Comparison of ENCODE assay signal across 2 cellular contexts in genomic region chr22:24951942-24952836, GRCh38.
A peak's percentile ranks its signal among the peaks of the same experiment; 100 is the strongest.
TF ChIP-seq lines count a peak whose summit lies in the region.

Gene KIAA1671 (plus strand): TSS chr22:24952716. CDS start chr22:25028000, 75,284 bp downstream.

TF ChIP-seq in HEK293, 187 proteins besides CTCF, POLR2A, EP300 and RAD21 (continued from another document and continues in another):
- TF ChIP-seq ZNF221 (tag by site-specific recombination; IDR thresholded peaks at IDR 0.05; ENCODE audit: borderline replicate concordance) = no peak
- peak; percentile 97 for TF ChIP-seq BCL11A (tag by site-specific recombination; IDR thresholded peaks at IDR 0.05; ENCODE audit: low read depth)
- 0 out of 2 replicates have a peak, but pooled peaks have one; percentile 12 for TF ChIP-seq KLF16 (tag by site-specific recombination; IDR thresholded peaks at IDR 0.05)
- peak; percentile 98 for TF ChIP-seq ZNF335 (tag by site-specific recombination; conservative IDR thresholded peaks at IDR 0.05)
- peak; percentile 99 for TF ChIP-seq BCL11B (tag by site-specific recombination; IDR thresholded peaks at IDR 0.05; ENCODE audit: low read depth)
- TF ChIP-seq, protein P1, sequence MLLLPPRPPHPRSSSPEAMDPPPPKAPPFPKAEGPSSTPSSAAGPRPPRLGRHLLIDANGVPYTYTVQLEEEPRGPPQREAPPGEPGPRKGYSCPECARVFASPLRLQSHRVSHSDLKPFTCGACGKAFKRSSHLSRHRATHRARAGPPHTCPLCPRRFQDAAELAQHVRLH (tag by site-specific recombination; IDR thresholded peaks at IDR 0.05) = peak; percentile 55
- peak; percentile 22; the same call in 1 of the 2 replicates for TF ChIP-seq ZIC2 (tag by site-specific recombination; IDR thresholded peaks at IDR 0.05)
- peak; percentile 58; the same call in 1 of the 2 replicates for TF ChIP-seq ZNF660 (tag by site-specific recombination; IDR thresholded peaks at IDR 0.05)
- peak; percentile 50; the same call in 1 of the 2 replicates for TF ChIP-seq SP7 (tag by site-specific recombination; IDR thresholded peaks at IDR 0.05)
- 0 out of 2 replicates have a peak, but pooled peaks have one; percentile 53 for TF ChIP-seq ZNF785 (tag by site-specific recombination; IDR thresholded peaks at IDR 0.05)
- TF ChIP-seq ZNF114 (tag by site-specific recombination; IDR thresholded peaks at IDR 0.05) = no peak
- peak; percentile 18; the same call in 1 of the 2 replicates for TF ChIP-seq ZNF654 (tag by site-specific recombination; IDR thresholded peaks at IDR 0.05; ENCODE audit: low read depth)
- TF ChIP-seq ZXDB (tag by site-specific recombination; IDR thresholded peaks at IDR 0.05) = peak; percentile 36
- peak; percentile 44 for TF ChIP-seq SP2 (tag by site-specific recombination; IDR thresholded peaks at IDR 0.05)
- 0 out of 2 replicates have a peak, but pooled peaks have one; percentile 25 for TF ChIP-seq EGR2 (tag by site-specific recombination; IDR thresholded peaks at IDR 0.05; ENCODE audit: low read depth)
- peak; percentile 52 for TF ChIP-seq ZBTB26 (tag by site-specific recombination; optimal IDR thresholded peaks at IDR 0.05)
- peak; percentile 14; the same call in 1 of the 2 replicates for TF ChIP-seq TRIM28 (IDR thresholded peaks at IDR 0.05; ENCODE audit: borderline replicate concordance, low read length)
- TF ChIP-seq PRDM1 (tag by site-specific recombination; IDR thresholded peaks at IDR 0.05) = no peak
- TF ChIP-seq ZNF350 (tag by site-specific recombination; IDR thresholded peaks at IDR 0.05) = no peak
- TF ChIP-seq ZFHX2 (tag by site-specific recombination; conservative IDR thresholded peaks at IDR 0.05) = peak; percentile 73
- TF ChIP-seq ZFP69B (tag by site-specific recombination; IDR thresholded peaks at IDR 0.05) = peak; percentile 96
- TF ChIP-seq ZBTB7A (tag by site-specific recombination; IDR thresholded peaks at IDR 0.05; ENCODE audit: low read depth) = peak; percentile 90
- TF ChIP-seq ZNF600 (tag by site-specific recombination; IDR thresholded peaks at IDR 0.05) = 0 out of 2 replicates have a peak, but pooled peaks have one; percentile 29
- TF ChIP-seq, protein P2, sequence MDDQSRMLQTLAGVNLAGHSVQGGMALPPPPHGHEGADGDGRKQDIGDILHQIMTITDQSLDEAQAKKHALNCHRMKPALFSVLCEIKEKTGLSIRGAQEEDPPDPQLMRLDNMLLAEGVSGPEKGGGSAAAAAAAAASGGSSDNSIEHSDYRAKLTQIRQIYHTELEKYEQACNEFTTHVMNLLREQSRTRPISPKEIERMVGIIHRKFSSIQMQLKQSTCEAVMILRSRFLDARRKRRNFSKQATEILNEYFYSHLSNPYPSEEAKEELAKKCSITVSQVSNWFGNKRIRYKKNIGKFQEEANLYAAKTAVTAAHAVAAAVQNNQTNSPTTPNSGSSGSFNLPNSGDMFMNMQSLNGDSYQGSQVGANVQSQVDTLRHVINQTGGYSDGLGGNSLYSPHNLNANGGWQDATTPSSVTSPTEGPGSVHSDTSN (CRISPR knock-in tag; IDR thresholded peaks at IDR 0.05) = peak; percentile 88; the same call in 1 of the 2 replicates
- TF ChIP-seq ZNF561 (tag by site-specific recombination; IDR thresholded peaks at IDR 0.05; ENCODE audit: borderline replicate concordance) = peak; percentile 29; the same call in 1 of the 2 replicates
- TF ChIP-seq, protein P3, sequence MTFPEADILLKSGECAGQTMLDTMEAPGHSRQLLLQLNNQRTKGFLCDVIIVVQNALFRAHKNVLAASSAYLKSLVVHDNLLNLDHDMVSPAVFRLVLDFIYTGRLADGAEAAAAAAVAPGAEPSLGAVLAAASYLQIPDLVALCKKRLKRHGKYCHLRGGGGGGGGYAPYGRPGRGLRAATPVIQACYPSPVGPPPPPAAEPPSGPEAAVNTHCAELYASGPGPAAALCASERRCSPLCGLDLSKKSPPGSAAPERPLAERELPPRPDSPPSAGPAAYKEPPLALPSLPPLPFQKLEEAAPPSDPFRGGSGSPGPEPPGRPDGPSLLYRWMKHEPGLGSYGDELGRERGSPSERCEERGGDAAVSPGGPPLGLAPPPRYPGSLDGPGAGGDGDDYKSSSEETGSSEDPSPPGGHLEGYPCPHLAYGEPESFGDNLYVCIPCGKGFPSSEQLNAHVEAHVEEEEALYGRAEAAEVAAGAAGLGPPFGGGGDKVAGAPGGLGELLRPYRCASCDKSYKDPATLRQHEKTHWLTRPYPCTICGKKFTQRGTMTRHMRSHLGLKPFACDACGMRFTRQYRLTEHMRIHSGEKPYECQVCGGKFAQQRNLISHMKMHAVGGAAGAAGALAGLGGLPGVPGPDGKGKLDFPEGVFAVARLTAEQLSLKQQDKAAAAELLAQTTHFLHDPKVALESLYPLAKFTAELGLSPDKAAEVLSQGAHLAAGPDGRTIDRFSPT (tag by site-specific recombination; IDR thresholded peaks at IDR 0.05) = peak; percentile 51; the same call in 1 of the 2 replicates
- no peak for TF ChIP-seq SETDB1 (IDR thresholded peaks at IDR 0.05; ENCODE audit: insufficient read length, low read length)
- no peak for TF ChIP-seq ZNF16 (tag by site-specific recombination; IDR thresholded peaks at IDR 0.05; ENCODE audit: low read depth)
- TF ChIP-seq, protein P4, sequence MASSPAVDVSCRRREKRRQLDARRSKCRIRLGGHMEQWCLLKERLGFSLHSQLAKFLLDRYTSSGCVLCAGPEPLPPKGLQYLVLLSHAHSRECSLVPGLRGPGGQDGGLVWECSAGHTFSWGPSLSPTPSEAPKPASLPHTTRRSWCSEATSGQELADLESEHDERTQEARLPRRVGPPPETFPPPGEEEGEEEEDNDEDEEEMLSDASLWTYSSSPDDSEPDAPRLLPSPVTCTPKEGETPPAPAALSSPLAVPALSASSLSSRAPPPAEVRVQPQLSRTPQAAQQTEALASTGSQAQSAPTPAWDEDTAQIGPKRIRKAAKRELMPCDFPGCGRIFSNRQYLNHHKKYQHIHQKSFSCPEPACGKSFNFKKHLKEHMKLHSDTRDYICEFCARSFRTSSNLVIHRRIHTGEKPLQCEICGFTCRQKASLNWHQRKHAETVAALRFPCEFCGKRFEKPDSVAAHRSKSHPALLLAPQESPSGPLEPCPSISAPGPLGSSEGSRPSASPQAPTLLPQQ (tag by site-specific recombination; IDR thresholded peaks at IDR 0.05) = peak; percentile 98
- peak; percentile 72 for TF ChIP-seq KLF10 (tag by site-specific recombination; IDR thresholded peaks at IDR 0.05)

TF ChIP-seq in WTC11, 78 proteins besides CTCF, POLR2A, EP300 and RAD21 (continued from another document and continues in another):
- TF ChIP-seq ZNF425 (CRISPR knock-in tag; conservative IDR thresholded peaks at IDR 0.05) (no peak), ZNF138 (CRISPR knock-in tag; conservative IDR thresholded peaks at IDR 0.05) (no peak), MXD4 (CRISPR knock-in tag; IDR thresholded peaks at IDR 0.05; ENCODE audit: borderline replicate concordance) (no peak), ZNF121 (CRISPR knock-in tag; IDR thresholded peaks at IDR 0.05) (no peak; the same call in 1 of the 2 replicates), CREM (CRISPR knock-in tag; IDR thresholded peaks at IDR 0.05) (peak; percentile 48; the same call in 1 of the 2 replicates), GTF2I (CRISPR knock-in tag; conservative IDR thresholded peaks at IDR 0.05) (0 out of 2 replicates have a peak, but pooled peaks have one; percentile 42), TP53 (CRISPR knock-in tag; IDR thresholded peaks at IDR 0.05) (no peak), ZBTB21 (CRISPR knock-in tag; IDR thresholded peaks at IDR 0.05; ENCODE audit: borderline replicate concordance) (peak; percentile 32; the same call in 1 of the 2 replicates), ZSCAN18 (CRISPR knock-in tag; IDR thresholded peaks at IDR 0.05) (no peak), MLX (CRISPR knock-in tag; IDR thresholded peaks at IDR 0.05) (no peak), EMX1 (CRISPR knock-in tag; IDR thresholded peaks at IDR 0.05) (no peak), SP1 (CRISPR knock-in tag; conservative IDR thresholded peaks at IDR 0.05) (peak; percentile 79), ETV6 (CRISPR knock-in tag; IDR thresholded peaks at IDR 0.05) (peak; percentile 73; the same call in 1 of the 2 replicates), FOXP1 (CRISPR knock-in tag; IDR thresholded peaks at IDR 0.05; ENCODE audit: borderline replicate concordance) (peak; percentile 48; the same call in 1 of the 2 replicates), ATF6 (CRISPR knock-in tag; IDR thresholded peaks at IDR 0.05) (no peak), NFE2L1 (CRISPR knock-in tag; IDR thresholded peaks at IDR 0.05) (no peak)
- TF ChIP-seq, protein P5, sequence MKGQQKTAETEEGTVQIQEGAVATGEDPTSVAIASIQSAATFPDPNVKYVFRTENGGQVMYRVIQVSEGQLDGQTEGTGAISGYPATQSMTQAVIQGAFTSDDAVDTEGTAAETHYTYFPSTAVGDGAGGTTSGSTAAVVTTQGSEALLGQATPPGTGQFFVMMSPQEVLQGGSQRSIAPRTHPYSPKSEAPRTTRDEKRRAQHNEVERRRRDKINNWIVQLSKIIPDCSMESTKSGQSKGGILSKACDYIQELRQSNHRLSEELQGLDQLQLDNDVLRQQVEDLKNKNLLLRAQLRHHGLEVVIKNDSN (CRISPR knock-in tag; IDR thresholded peaks at IDR 0.05) = no peak
- TF ChIP-seq, protein P6, sequence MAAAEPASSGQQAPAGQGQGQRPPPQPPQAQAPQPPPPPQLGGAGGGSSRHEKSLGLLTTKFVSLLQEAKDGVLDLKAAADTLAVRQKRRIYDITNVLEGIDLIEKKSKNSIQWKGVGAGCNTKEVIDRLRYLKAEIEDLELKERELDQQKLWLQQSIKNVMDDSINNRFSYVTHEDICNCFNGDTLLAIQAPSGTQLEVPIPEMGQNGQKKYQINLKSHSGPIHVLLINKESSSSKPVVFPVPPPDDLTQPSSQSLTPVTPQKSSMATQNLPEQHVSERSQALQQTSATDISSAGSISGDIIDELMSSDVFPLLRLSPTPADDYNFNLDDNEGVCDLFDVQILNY (CRISPR knock-in tag; IDR thresholded peaks at IDR 0.05) = peak; percentile 90
- TF ChIP-seq, protein P7, sequence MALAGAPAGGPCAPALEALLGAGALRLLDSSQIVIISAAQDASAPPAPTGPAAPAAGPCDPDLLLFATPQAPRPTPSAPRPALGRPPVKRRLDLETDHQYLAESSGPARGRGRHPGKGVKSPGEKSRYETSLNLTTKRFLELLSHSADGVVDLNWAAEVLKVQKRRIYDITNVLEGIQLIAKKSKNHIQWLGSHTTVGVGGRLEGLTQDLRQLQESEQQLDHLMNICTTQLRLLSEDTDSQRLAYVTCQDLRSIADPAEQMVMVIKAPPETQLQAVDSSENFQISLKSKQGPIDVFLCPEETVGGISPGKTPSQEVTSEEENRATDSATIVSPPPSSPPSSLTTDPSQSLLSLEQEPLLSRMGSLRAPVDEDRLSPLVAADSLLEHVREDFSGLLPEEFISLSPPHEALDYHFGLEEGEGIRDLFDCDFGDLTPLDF (CRISPR knock-in tag; IDR thresholded peaks at IDR 0.05) = no peak
- TF ChIP-seq, protein P8, sequence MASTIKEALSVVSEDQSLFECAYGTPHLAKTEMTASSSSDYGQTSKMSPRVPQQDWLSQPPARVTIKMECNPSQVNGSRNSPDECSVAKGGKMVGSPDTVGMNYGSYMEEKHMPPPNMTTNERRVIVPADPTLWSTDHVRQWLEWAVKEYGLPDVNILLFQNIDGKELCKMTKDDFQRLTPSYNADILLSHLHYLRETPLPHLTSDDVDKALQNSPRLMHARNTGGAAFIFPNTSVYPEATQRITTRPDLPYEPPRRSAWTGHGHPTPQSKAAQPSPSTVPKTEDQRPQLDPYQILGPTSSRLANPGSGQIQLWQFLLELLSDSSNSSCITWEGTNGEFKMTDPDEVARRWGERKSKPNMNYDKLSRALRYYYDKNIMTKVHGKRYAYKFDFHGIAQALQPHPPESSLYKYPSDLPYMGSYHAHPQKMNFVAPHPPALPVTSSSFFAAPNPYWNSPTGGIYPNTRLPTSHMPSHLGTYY (CRISPR knock-in tag; IDR thresholded peaks at IDR 0.05) = no peak
